ENCODE assay signal across 27 cellular contexts in genomic region chr7:82114237-82114636, GRCh38.
"Had no signal": no experiment of that assay in that cellular context is flagged by ENCODE, and none has a peak within 500 bp of the region (broad histone marks: within the 10 kb centered on the region; RNA-seq: fewer than 3 reads in every experiment).

No MANE protein-coding gene starts in this region.

- H3K36me3 ChIP-seq: gastrocnemius medialis, neutrophil, transverse colon, upper lobe of right lung, uterus had no signal

- H3K27me3 ChIP-seq: gastrocnemius medialis, neutrophil, suprapubic skin, transverse colon, upper lobe of right lung, uterus had no signal

- H3K9me3 ChIP-seq: gastrocnemius medialis, mucosa of descending colon, neutrophil, suprapubic skin, transverse colon, upper lobe of right lung, uterus had no signal

- H3K27ac ChIP-seq: epithelial cell of prostate, gastrocnemius medialis, neutrophil, parathyroid adenoma, suprapubic skin, transverse colon, upper lobe of right lung, uterus had no signal

- H3K4me3 ChIP-seq: gastrocnemius medialis, mucosa of descending colon, smooth muscle cell, suprapubic skin, transverse colon, upper lobe of right lung, uterus had no signal

- FAIRE-seq: keratinocyte had no signal

- H3K4me1 ChIP-seq: parathyroid adenoma, transverse colon, upper lobe of right lung, uterus had no signal

- DNase-seq: effector CD8-positive, alpha-beta T cell; endodermal cell; foreskin fibroblast; gastrocnemius medialis; head of caudate nucleus; mesenchymal stem cell; mucosa of descending colon; naive B cell; stimulated activated CD4-positive, alpha-beta T cell treated with anti-CD3 and anti-CD28 coated beads, Interleukin-12 subunit alpha, Interleukin-12 subunit beta, amount 100 ng/mL, for 4 hours; stimulated activated CD4-positive, alpha-beta T cell treated with anti-CD3 and anti-CD28 coated beads, Interleukin-1b, Interleukin-23, amount 100 ng/mL, for 48 hours; stimulated activated CD4-positive, alpha-beta T cell treated with anti-CD3 and anti-CD28 coated beads, Interleukin-4, amount 100 ng/mL, for 1 hour; stimulated activated CD8-positive, alpha-beta memory T cell treated with anti-CD3 and anti-CD28 coated beads, Interleukin-4, amount 100 ng/mL, for 48 hours; stimulated activated naive CD4-positive, alpha-beta T cell; stimulated activated naive CD8-positive, alpha-beta T cell treated with anti-CD3 and anti-CD28 coated beads, Interleukin-15, amount 100 ng/mL, for 72 hours; transverse colon; upper lobe of right lung; uterus had no signal

- ATAC-seq: esophagus mucosa; gastrocnemius medialis; left lobe of liver; mucosa of descending colon; natural killer cell treated with Interleukin-12 subunit alpha and Interleukin-12 subunit beta and Interleukin-15 and Interleukin-18, amount 100 ng/mL, for 72 hours; sciatic nerve; stimulated activated naive CD8-positive, alpha-beta T cell treated with anti-CD3 and anti-CD28 coated beads, Interleukin-15, amount 100 ng/mL, for 72 hours; upper lobe of right lung had no signal
